In genomic region chrX:132631579-132632232, GRCh38 we compare ENCODE assay signal across 8 cellular contexts.
A peak's percentile ranks its signal among the peaks of the same experiment; 100 is the strongest.
DNase-seq lines count a peak whose midpoint lies in the region; FAIRE-seq and TF ChIP-seq lines count a peak whose summit lies in the region.

No MANE protein-coding gene starts in this region.

- H3K9me3 ChIP-seq in A673 (ENCODE audit: low read depth, low read length, poor library complexity, severe bottlenecking) (no peaks in the 10 kb centered on the region), hepatocyte (ENCODE audit: low read depth) (no peaks in the 10 kb centered on the region), tibial nerve (no peaks in the 10 kb centered on the region)

- intact Hi-C loops in A673 (cut with micrococcal nuclease; ENCODE audit: unreplicated experiment): loop anchor here (2.0 to 10.0 kb wide), 3 partner anchors 404 to 1043 kb away; no protein-coding TSS in a partner anchor

- H3K36me3 ChIP-seq in A673 (ENCODE audit: insufficient read depth, low read length, poor library complexity, severe bottlenecking) (no peaks in the 10 kb centered on the region), hepatocyte (replicated peaks; ENCODE audit: insufficient read depth, low read depth) (no peaks in the 10 kb centered on the region), tibial nerve (no peaks in the 10 kb centered on the region)

- CTCF ChIA-PET in A673 (lab: Charles Lee): interaction anchor here (1.0 to 1.3 kb wide), 2 partner anchors 339 to 790 kb away, joined by 4 to 23 read pairs; no protein-coding TSS in a partner anchor

- no peak for FAIRE-seq in HTR-8/SVneo (lab: Jason Lieb, UNC)

- BruUV-seq in A673 (replicated peaks; lab: Mats Ljungman, UMichigan): no TSS peak

- no peak for TF ChIP-seq POLR2A in tibial nerve (IDR thresholded peaks at IDR 0.05)

- peak; percentile 46 for DNase-seq in A673 (ENCODE audit: low spot score)
- peak; percentile 15 for DNase-seq in GM10266 (ENCODE audit: extremely low spot score)
- DNase-seq in HTR-8/SVneo (ENCODE audit: insufficient read length, low spot score): peak; percentile 1
- DNase-seq in hepatocyte (ENCODE audit: low spot score): peak; percentile 30
- DNase-seq in tibial nerve (ENCODE audit: low spot score in 2 of 2): no peak
- DNase-seq in NCI-H187 (lab: John Stamatoyannopoulos, UW): no peak
- DNase-seq in activated CD4-positive, alpha-beta T cell treated with anti-CD3 and anti-CD28 coated beads for 48 hours: no peak

- POLR2A ChIA-PET in A673 (lab: Charles Lee; ENCODE audit: low non-redundant PET): no interaction called here

- whole genome bisulfite sequencing in hepatocyte (ENCODE audit: low lambda C conversion rate, missing lambda C conversion rate): 69% methylated on average over 3 of the region's 3 CpGs
- 6 to 29% methylated on average over 1 to 3 of the region's 3 CpGs for WGBS in tibial nerve, 2 donors

- H2AFZ ChIP-seq in hepatocyte: no peak overlapping the region

- no peak overlapping the region for H3K4me2 ChIP-seq in hepatocyte

- H3K27ac ChIP-seq in A673 (ENCODE audit: low read depth, low read length, poor library complexity, severe bottlenecking) (no peak overlapping the region), VCaP (no peak overlapping the region), hepatocyte (no peak overlapping the region), tibial nerve (no peak overlapping the region)

- no peaks in the 10 kb centered on the region for H3K79me2 ChIP-seq in hepatocyte

- H3K4me3 ChIP-seq in A673 (ENCODE audit: low read depth, low read length, poor library complexity, severe bottlenecking) (no peak overlapping the region), hepatocyte (no peak overlapping the region), tibial nerve (no peak overlapping the region)

- H3K9me2 ChIP-seq in hepatocyte (replicated peaks; ENCODE audit: insufficient read depth): no peaks in the 10 kb centered on the region

- H3K27me3 ChIP-seq in A673 (replicated peaks; ENCODE audit: insufficient read depth, low read depth, low read length, poor library complexity): peaks cover 6% of the 10 kb centered on the region
- no peaks in the 10 kb centered on the region for H3K27me3 ChIP-seq in hepatocyte
- peaks cover 0 to 29% of the 10 kb centered on the region in 2 donors for H3K27me3 ChIP-seq in tibial nerve

- no peak for TF ChIP-seq EP300 in tibial nerve (IDR thresholded peaks at IDR 0.05)

- H3K4me1 ChIP-seq in A673 (ENCODE audit: insufficient read depth, low read length, poor library complexity, severe bottlenecking) (no peaks in the 10 kb centered on the region), hepatocyte (ENCODE audit: insufficient read depth) (no peaks in the 10 kb centered on the region), tibial nerve (no peaks in the 10 kb centered on the region)

- no peaks in the 10 kb centered on the region for H4K20me1 ChIP-seq in hepatocyte (ENCODE audit: insufficient read depth, poor library complexity, severe bottlenecking)

- TF ChIP-seq CTCF in A673 (conservative IDR thresholded peaks at IDR 0.05; ENCODE audit: low read depth, low read length) (peak; percentile 60), GM10266 (IDR thresholded peaks at IDR 0.05; ENCODE audit: control insufficient read depth, insufficient read depth, low read depth, missing control alignments) (peak; percentile 44), VCaP (conservative IDR thresholded peaks at IDR 0.05) (peak; percentile 78), hepatocyte (IDR thresholded peaks at IDR 0.05; ENCODE audit: poor library complexity) (peak; percentile 53), tibial nerve (IDR thresholded peaks at IDR 0.05) (peak; percentile 27 to 52 (median 42))

Comparison
In these comparisons a context has a peak if more than half of its experiments do, and no peak if none do; other contexts are left out.
1. DNase-seq: peak in A673 (single experiment), GM10266 (single experiment), HTR-8/SVneo (single experiment) and hepatocyte (single experiment); none in tibial nerve (0 of 2), NCI-H187 (0 of 2) and activated CD4-positive, alpha-beta T cell treated with anti-CD3 and anti-CD28 coated beads for 48 hours (single experiment).
2. Peak in every context shown above with its lines, with median percentiles within 50 percentile points of each other: CTCF ChIP-seq.